In genomic region chr9:73170185-73170957, GRCh38 we compare ENCODE assay signal across 1 cellular context.
TF ChIP-seq lines count a peak whose summit lies in the region.

No MANE protein-coding gene starts in this region.

TF ChIP-seq in A549, 52 proteins besides CTCF, POLR2A, EP300 and RAD21 (continued from another document):
- TF ChIP-seq PBX3 (IDR thresholded peaks at IDR 0.05) (no peak), HMGXB4 (CRISPR knock-in tag; IDR thresholded peaks at IDR 0.05; ENCODE audit: borderline replicate concordance) (peak; percentile 5; the same call in 1 of the 2 replicates), PHF8 (IDR thresholded peaks at IDR 0.05; ENCODE audit: borderline replicate concordance, low read depth) (no peak), MYC (IDR thresholded peaks at IDR 0.05; ENCODE audit: borderline replicate concordance, low read length) (no peak), EHMT2 (IDR thresholded peaks at IDR 0.05; ENCODE audit: low read depth) (no peak), HOXB13 (CRISPR knock-in tag; IDR thresholded peaks at IDR 0.05; ENCODE audit: low read depth) (no peak), RFX5 (IDR thresholded peaks at IDR 0.05) (no peak), EHF (CRISPR knock-in tag; IDR thresholded peaks at IDR 0.05) (no peak), JUN (IDR thresholded peaks at IDR 0.05) (no peak), ZC3H11A (IDR thresholded peaks at IDR 0.05) (peak; percentile 39; the same call in 1 of the 2 replicates), FOXS1 (CRISPR knock-in tag; IDR thresholded peaks at IDR 0.05) (no peak), SREBF2 (IDR thresholded peaks at IDR 0.05) (no peak), KDM5A (IDR thresholded peaks at IDR 0.05) (no peak), NPAS2 (CRISPR knock-in tag; IDR thresholded peaks at IDR 0.05; ENCODE audit: borderline replicate concordance) (no peak), GATA3 (IDR thresholded peaks at IDR 0.05; ENCODE audit: borderline replicate concordance) (no peak), FOSB (CRISPR knock-in tag; IDR thresholded peaks at IDR 0.05) (peak; percentile 76; the same call in 1 of the 2 replicates), USF2 (IDR thresholded peaks at IDR 0.05) (no peak), RARB (CRISPR knock-in tag; IDR thresholded peaks at IDR 0.05) (0 out of 2 replicates have a peak, but pooled peaks have one; percentile 33), CBX2 (IDR thresholded peaks at IDR 0.05; ENCODE audit: borderline replicate concordance, low read depth) (no peak), ZNF302 (CRISPR knock-in tag; IDR thresholded peaks at IDR 0.05) (no peak), HOXA7 (CRISPR knock-in tag; IDR thresholded peaks at IDR 0.05) (peak; percentile 68), E2F6 (IDR thresholded peaks at IDR 0.05; ENCODE audit: borderline replicate concordance, low read depth) (no peak), MAX (IDR thresholded peaks at IDR 0.05) (no peak), POLR2AphosphoS2 (conservative IDR thresholded peaks at IDR 0.05; ENCODE audit: low read length) (no peak; the same call in 1 of the 2 replicates), BHLHE40 (IDR thresholded peaks at IDR 0.05; ENCODE audit: low read depth, low read length) (no peak), TP53 (CRISPR knock-in tag; IDR thresholded peaks at IDR 0.05) (peak; percentile 45; the same call in 1 of the 2 replicates), NFE2L2 (conservative IDR thresholded peaks at IDR 0.05; ENCODE audit: low read length) (no peak), CEBPB (IDR thresholded peaks at IDR 0.05) (no peak), HDAC2 (IDR thresholded peaks at IDR 0.05) (no peak), ATOH8 (CRISPR knock-in tag; IDR thresholded peaks at IDR 0.05; ENCODE audit: low read depth) (no peak), MAZ (IDR thresholded peaks at IDR 0.05; ENCODE audit: borderline replicate concordance, low read depth, low read length) (no peak), SMC3 (IDR thresholded peaks at IDR 0.05) (no peak), ELK1 (IDR thresholded peaks at IDR 0.05; ENCODE audit: low read depth, low read length) (no peak), REST (IDR thresholded peaks at IDR 0.05) (no peak), HES2 (IDR thresholded peaks at IDR 0.05) (no peak)
TF ChIP-seq in A549: peak in this region for 6.
